Comparison of ENCODE assay signal across 20 cellular contexts in genomic region chr2:86686905-86687304, GRCh38. TPM values are rescaled to one million over a fixed set of nuclear protein-coding genes. Genes with fewer than 3 reads are reported as not detected.
A peak's percentile ranks its signal among the peaks of the same experiment; 100 is the strongest.
DNase-seq lines count a peak whose midpoint lies in the region; ATAC-seq, FAIRE-seq and TF ChIP-seq lines count a peak whose summit lies in the region.
"Had no signal": no experiment of that assay in that cellular context is flagged by ENCODE, and none has a peak within 500 bp of the region (broad histone marks: within the 10 kb centered on the region; RNA-seq: fewer than 3 reads in every experiment).

No MANE protein-coding gene starts in this region.

- H3K4me2 ChIP-seq in A549, result no peak overlapping the region

- no peaks in the 10 kb centered on the region for H3K4me1 ChIP-seq in A549
- H3K4me1 ChIP-seq: BE2C had no signal

- DNase-seq in A549 (ENCODE audit: low read depth in 1 of 2, low spot score in 1 of 2), result no peak
- peak in 1 of 10 donors; percentile 22 for DNase-seq in dorsolateral prefrontal cortex
- peak; percentile 79 for DNase-seq in medulla oblongata (ENCODE audit: extremely low spot score)
- DNase-seq in sciatic nerve (ENCODE audit: low spot score), result no peak
- DNase-seq in AML-193 (lab: John Stamatoyannopoulos, UW), result no peak
- no peak for DNase-seq in mesothelial cell of epicardium (ENCODE audit: low spot score in 2 of 2, unreplicated experiment in 2 of 2)
- no peak for DNase-seq in stimulated activated naive CD4-positive, alpha-beta T cell treated with Interleukin-2 at 50 U/mL for 16 hours (lab: John Stamatoyannopoulos, UW)
- no peak for DNase-seq in GM03348 (ENCODE audit: low spot score)
- DNase-seq: BE2C, EL, GF-D8, H9, HFFc6, Kasumi-1, NCI-H1694 treated with DMSO at 0.1 percent for 48 hours, NCI-H2081 treated with DMSO at 0.1 percent for 48 hours, NCI-H2171 treated with DMSO at 0.1 percent for 48 hours, NCI-H524 treated with DMSO at 0.1 percent for 48 hours, NCI-H82 had no signal

- TF ChIP-seq CTCF in A549 (IDR thresholded peaks at IDR 0.05), result no peak
- TF ChIP-seq CTCF in dorsolateral prefrontal cortex (IDR thresholded peaks at IDR 0.05 in 54 of 56, conservative IDR thresholded peaks at IDR 0.05 in 2 of 56; ENCODE audit: low read depth in 1 of 56, partially characterized antibody in 56 of 56), result peak in 2 of 56 donors; percentile 15 to 19
- TF ChIP-seq CTCF in mesothelial cell of epicardium (IDR thresholded peaks at IDR 0.05; ENCODE audit: unreplicated experiment), result no peak

- H3K9me3 Mint-ChIP-seq in mesothelial cell of epicardium, result peaks cover 3% of the 10 kb centered on the region

- no peaks in the 10 kb centered on the region for H3K27me3 ChIP-seq in dorsolateral prefrontal cortex
- H3K27me3 ChIP-seq: BE2C had no signal

- peak; percentile 76 for FAIRE-seq in A549 (lab: Jason Lieb, UNC)

- peaks cover 3% of the 10 kb centered on the region; the same call in 1 of the 3 replicates for H3K9me3 ChIP-seq in A549
- H3K9me3 ChIP-seq: BE2C had no signal

- H3K4me3 Mint-ChIP-seq in mesothelial cell of epicardium, result no peak overlapping the region
- H3K4me3 Mint-ChIP-seq: H9, HFFc6 had no signal

- H3K27ac Mint-ChIP-seq in mesothelial cell of epicardium, result no peak overlapping the region
- H3K27ac Mint-ChIP-seq: H9, HFFc6 had no signal

- peaks cover under 1% of the 10 kb centered on the region for H3K36me3 Mint-ChIP-seq in mesothelial cell of epicardium

- ATAC-seq in A549 (no peak), sciatic nerve (peak; percentile 41)
- ATAC-seq: Panc1 had no signal

- TF ChIP-seq EP300 in A549 (IDR thresholded peaks at IDR 0.05), result no peak

- no peak overlapping the region for H3K27ac ChIP-seq in A549
- H3K27ac ChIP-seq in dorsolateral prefrontal cortex, result peak overlapping the region in 57 of 59 donors; percentile 2 to 94 (median 70)

- TF ChIP-seq POLR2A in A549 (IDR thresholded peaks at IDR 0.05; ENCODE audit: low read length), result no peak

- H3K4me3 ChIP-seq in A549 (no peak overlapping the region), dorsolateral prefrontal cortex (peak overlapping the region in 7 of 59 donors; percentile 1 to 42 (median 9))

- no peaks in the 10 kb centered on the region for H3K27me3 Mint-ChIP-seq in mesothelial cell of epicardium (ENCODE audit: low read depth)

- no peak for TF ChIP-seq RAD21 in A549 (conservative IDR thresholded peaks at IDR 0.05 in 1 of 2, IDR thresholded peaks at IDR 0.05 in 1 of 2)

- POLR2A ChIA-PET in A549 (lab: Yijun Ruan, JAX), result no interaction called here

- WGBS in A549 (ENCODE audit: missing lambda C conversion rate), result 65% methylated on average over 2 of the region's 2 CpGs

- intact Hi-C loops in dorsolateral prefrontal cortex (cut with DNase I) (loop anchor here in 1 of 2 donors (1.0 kb wide), 1 partner anchor 64 kb away; the partner anchor contains the start of gene RNF103), sciatic nerve (cut with DNase I) (no loop called here)

- CTCF ChIA-PET in A549 (lab: Yijun Ruan, JAX), result interaction anchor here (1.0 kb wide), 1 partner anchor 9 kb away, joined by 4 read pairs; no protein-coding TSS in a partner anchor

- H3K4me1 Mint-ChIP-seq in mesothelial cell of epicardium, result no peaks in the 10 kb centered on the region
- H3K4me1 Mint-ChIP-seq: H9 had no signal

TF ChIP-seq in A549, 52 proteins besides CTCF, POLR2A, EP300 and RAD21:
- no peak for TF ChIP-seq KDM1A (IDR thresholded peaks at IDR 0.05; ENCODE audit: low read depth)
- TF ChIP-seq MYC (IDR thresholded peaks at IDR 0.05; ENCODE audit: borderline replicate concordance, low read length), result no peak
- TF ChIP-seq ATOH8 (CRISPR knock-in tag; IDR thresholded peaks at IDR 0.05; ENCODE audit: low read depth), result no peak
- TF ChIP-seq GATA3 (IDR thresholded peaks at IDR 0.05; ENCODE audit: borderline replicate concordance), result no peak
- TF ChIP-seq ESRRA (IDR thresholded peaks at IDR 0.05; ENCODE audit: borderline replicate concordance, low read length), result no peak
- no peak for TF ChIP-seq E2F6 (IDR thresholded peaks at IDR 0.05; ENCODE audit: borderline replicate concordance, low read depth)
- no peak for TF ChIP-seq MAFK (IDR thresholded peaks at IDR 0.05; ENCODE audit: partially characterized antibody)

RNA-seq across cellular contexts. Expression of gene RMND5A, which starts 33.2 kb away (rescaled TPM):
- 28.0 and 32.6 TPM in 2 replicates for polyA plus RNA-seq in A549 (2011; rRNA removed)
- polyA plus RNA-seq in A549 (2012; cell fraction: cytosol; rRNA removed), result 7.2 and 8.4 TPM in 2 replicates
- polyA plus RNA-seq in A549 (2012; cell fraction: nucleus; rRNA removed), result 3.4 and 7.1 TPM in 2 replicates
- polyA plus RNA-seq in A549 (2017; fragmentation: RNase III; extraction: RNeasy Plus Mini Kit Qiagen cat#74134 plus additional on column Dnase treatment), result 9.9 to 10.5 TPM (median 10.3 TPM) in 3 replicates
- 44.0 and 50.7 TPM in 2 replicates for polyA minus RNA-seq in A549 (2011; rRNA and poly(A)+ RNA removed)
- total RNA-seq in dorsolateral prefrontal cortex, result 10 to 100 TPM; 37.4 to 76.2 (median 58.6) TPM
- 43.6 TPM for total RNA-seq in sciatic nerve
- 41.0 to 44.3 TPM (median 43.9 TPM) in 3 replicates for total RNA-seq in mesothelial cell of epicardium

Comparison
In these comparisons a context has a peak if more than half of its experiments do, and no peak if none do; other contexts are left out.
1. H3K27ac ChIP-seq: peak in dorsolateral prefrontal cortex (57 of 59); none in A549 (0 of 2).